Comparison of ENCODE assay signal across 29 cellular contexts in genomic region chr5:108830705-108831276, GRCh38.
"Had no signal": no experiment of that assay in that cellular context is flagged by ENCODE, and none has a peak within 500 bp of the region (broad histone marks: within the 10 kb centered on the region; RNA-seq: fewer than 3 reads in every experiment).

No MANE protein-coding gene starts in this region.

- DNase-seq: activated B cell treated with CpG ODN at 0.5 μM for 24 hours; activated CD4-positive, alpha-beta T cell treated with anti-CD3 and anti-CD28 coated beads for 36 hours; activated CD8-positive, alpha-beta memory T cell treated with anti-CD3 and anti-CD28 coated beads, Interleukin-2, amount 10 ng/mL, durations not matched to agents 7 days and 5 days; activated CD8-positive, alpha-beta T cell treated with anti-CD3 and anti-CD28 coated beads, Interleukin-2, amount 10 ng/mL, durations not matched to agents 7 days and 5 days; activated naive CD4-positive, alpha-beta T cell; activated T-cell treated with anti-CD3 and anti-CD28 coated beads, Interleukin-2, amount 50 U/mL, for 48 hours; cerebellar nuclear complex; colonic mucosa; effector CD8-positive, alpha-beta T cell; kidney; lower lobe of right lung; mesenchymal stem cell; ovary; retina; sigmoid colon; small intestine; stimulated activated CD4-positive, alpha-beta T cell treated with anti-CD3 and anti-CD28 coated beads, Interleukin-4, amount 100 ng/mL, for 24 hours; T-helper 17 cell; T1000; trophoblast cell had no signal

- H2AFZ ChIP-seq: hepatocyte had no signal

- H3K9me3 ChIP-seq: colonic mucosa, lower lobe of right lung, neutrophil, ovary, prostate gland, sigmoid colon, thoracic aorta had no signal

- FAIRE-seq: bronchial epithelial cell, frontal cortex, kidney, urothelium cell line had no signal

- H3K36me3 ChIP-seq: colonic mucosa, neutrophil, ovary, prostate gland, sigmoid colon, thoracic aorta had no signal

- H3K4me1 ChIP-seq: colonic mucosa, lower lobe of right lung, prostate gland had no signal

- H3K4me2 ChIP-seq: hepatocyte had no signal

- H3K27me3 ChIP-seq: colonic mucosa, hepatocyte, neutrophil, ovary, sigmoid colon had no signal

- ATAC-seq: activated CD4-positive, alpha-beta T cell treated with anti-CD3 and anti-CD28 coated beads for 36 hours; activated CD8-positive, alpha-beta memory T cell treated with anti-CD3 and anti-CD28 coated beads, Interleukin-2, amount 10 ng/mL, durations not matched to agents 7 days and 5 days; activated CD8-positive, alpha-beta T cell treated with anti-CD3 and anti-CD28 coated beads, Interleukin-2, amount 10 ng/mL, durations not matched to agents 7 days and 5 days; activated naive CD4-positive, alpha-beta T cell treated with anti-CD3 and anti-CD28 coated beads, Interleukin-2, amount 50 U/mL, for 72 hours; lower lobe of right lung; stimulated activated effector memory CD8-positive, alpha-beta T cell treated with anti-CD3 and anti-CD28 coated beads, Interleukin-12 subunit alpha, Interleukin-12 subunit beta, amount 100 ng/mL, for 72 hours; T-helper 17 cell had no signal

- H3K4me3 ChIP-seq: colonic mucosa, hepatocyte, lower lobe of right lung, ovary, prostate gland, sigmoid colon, thoracic aorta had no signal

- H3K27ac ChIP-seq: colonic mucosa, hepatocyte, lower lobe of right lung, neutrophil, ovary, prostate gland, sigmoid colon, thoracic aorta had no signal
